In the genomic region with DNA sequence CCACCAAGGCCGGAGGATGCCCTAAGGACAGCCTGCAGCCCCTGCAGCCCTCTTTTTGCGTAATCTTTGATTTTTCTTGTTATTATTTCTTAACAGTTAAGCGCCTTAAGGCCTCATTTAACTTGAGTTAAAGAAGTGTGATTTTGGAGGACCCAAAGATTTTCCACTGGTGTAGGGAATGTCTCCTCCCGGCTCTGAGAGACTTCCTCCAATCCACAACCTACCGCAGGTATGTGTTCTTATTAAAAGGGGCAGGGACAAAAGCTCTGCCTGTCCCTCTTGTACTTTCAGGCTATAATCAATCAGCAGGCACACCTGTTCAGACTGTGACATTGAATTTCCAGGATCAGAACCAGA, we compare ENCODE assay signal across 14 cellular contexts.
A peak's percentile ranks its signal among the peaks of the same experiment; 100 is the strongest.
DNase-seq lines count a peak whose midpoint lies in the region; ATAC-seq and TF ChIP-seq lines count a peak whose summit lies in the region.
"Had no signal": no experiment of that assay in that cellular context is flagged by ENCODE, and none has a peak within 500 bp of the region (broad histone marks: within the 10 kb centered on the region; RNA-seq: fewer than 3 reads in every experiment).

No MANE protein-coding gene starts in this region.

- H3K27ac Mint-ChIP-seq in HFFc6: peak overlapping the region; percentile 53; the same call in 1 of the 2 replicates
- no peak overlapping the region for H3K27ac Mint-ChIP-seq in activated naive CD4-positive, alpha-beta T cell treated with anti-CD3 and anti-CD28 coated beads, Interleukin-2, amount 50 U/mL, for 72 hours
- H3K27ac Mint-ChIP-seq: activated B cell treated with CpG ODN at 0.5 μM for 24 hours; memory B cell; stimulated activated naive CD8-positive, alpha-beta T cell treated with anti-CD3 and anti-CD28 coated beads, Interleukin-15, Interleukin-2, amounts not matched to agents 100 ng/mL and 50 ng/mL, for 24 hours had no signal

- H3K4me1 ChIP-seq in liver (ENCODE audit: control insufficient read depth in 4 of 4, insufficient read depth in 4 of 4, low read length in 3 of 4) (peaks cover 4 to 23% (median 18%) of the 10 kb centered on the region in 4 donors), stomach smooth muscle (ENCODE audit: control insufficient read depth, insufficient read depth, low read length) (peaks cover 32% of the 10 kb centered on the region)

- H3K4me1 Mint-ChIP-seq in HFFc6 (ENCODE audit: low read depth): peaks cover 65% of the 10 kb centered on the region

- TF ChIP-seq RAD21 in liver (IDR thresholded peaks at IDR 0.05): no peak

- H3K4me3 ChIP-seq in liver (ENCODE audit: low read depth in 1 of 3, low read length in 3 of 3) (no peak overlapping the region), stomach smooth muscle (ENCODE audit: low read length in 2 of 2) (no peak overlapping the region)

- TF ChIP-seq CTCF in HFFc6 (IDR thresholded peaks at IDR 0.05) (peak; percentile 60), RWPE1 (conservative IDR thresholded peaks at IDR 0.05; ENCODE audit: low read depth) (0 out of 2 replicates have a peak, but pooled peaks have one; percentile 23), liver (IDR thresholded peaks at IDR 0.05; ENCODE audit: low read depth, low read length, missing input control) (no peak)

- ATAC-seq in activated naive CD4-positive, alpha-beta T cell treated with anti-CD3 and anti-CD28 coated beads, Interleukin-2, amount 50 U/mL, for 72 hours: no peak
- ATAC-seq in GM19023 (IDR thresholded peaks at IDR 0.05; ENCODE audit: unreplicated experiment) (no peak), HG03460 (IDR thresholded peaks at IDR 0.05; ENCODE audit: unreplicated experiment) (no peak)

- H3K27ac ChIP-seq in RWPE1 (peak overlapping the region; percentile 75), liver (ENCODE audit: low read depth in 1 of 2, low read length in 2 of 2) (no peak overlapping the region), stomach smooth muscle (ENCODE audit: low read length) (peak overlapping the region; percentile 41)

- H3K36me3 ChIP-seq in liver (ENCODE audit: control insufficient read depth in 4 of 4, insufficient read depth in 3 of 4, low read depth in 1 of 4, low read length in 3 of 4): no peaks in the 10 kb centered on the region
- no peaks in the 10 kb centered on the region for H3K36me3 ChIP-seq in stomach smooth muscle (ENCODE audit: control insufficient read depth in 2 of 2, insufficient read depth in 2 of 2, low read length in 2 of 2)

- H3K9me3 Mint-ChIP-seq in HFFc6: no peaks in the 10 kb centered on the region
- H3K9me3 Mint-ChIP-seq in activated naive CD4-positive, alpha-beta T cell treated with anti-CD3 and anti-CD28 coated beads, Interleukin-2, amount 50 U/mL, for 72 hours: no peaks in the 10 kb centered on the region
- H3K9me3 Mint-ChIP-seq: activated B cell treated with CpG ODN at 0.5 μM for 24 hours; memory B cell; naive thymus-derived CD8-positive, alpha-beta T cell; stimulated activated naive CD8-positive, alpha-beta T cell treated with anti-CD3 and anti-CD28 coated beads, Interleukin-15, Interleukin-2, amounts not matched to agents 100 ng/mL and 50 ng/mL, for 24 hours had no signal

- no peaks in the 10 kb centered on the region for H3K9me3 ChIP-seq in liver (ENCODE audit: control insufficient read depth in 4 of 4, low read length in 3 of 4)
- no peaks in the 10 kb centered on the region for H3K9me3 ChIP-seq in stomach smooth muscle (ENCODE audit: control insufficient read depth in 2 of 2, low read length in 2 of 2)
- H3K9me3 ChIP-seq: Caco-2 had no signal

- H3K36me3 Mint-ChIP-seq in HFFc6 (ENCODE audit: low read depth): peaks cover 5% of the 10 kb centered on the region
- no peaks in the 10 kb centered on the region for H3K36me3 Mint-ChIP-seq in activated naive CD4-positive, alpha-beta T cell treated with anti-CD3 and anti-CD28 coated beads, Interleukin-2, amount 50 U/mL, for 72 hours
- H3K36me3 Mint-ChIP-seq: naive thymus-derived CD8-positive, alpha-beta T cell had no signal

- POLR2A ChIA-PET in RWPE1 (lab: Yijun Ruan, JAX; ENCODE audit: low non-redundant PET): no interaction called here

- H3K4me3 Mint-ChIP-seq in HFFc6: no peak overlapping the region
- H3K4me3 Mint-ChIP-seq: activated B cell treated with CpG ODN at 0.5 μM for 24 hours; memory B cell; naive thymus-derived CD8-positive, alpha-beta T cell; stimulated activated naive CD8-positive, alpha-beta T cell treated with anti-CD3 and anti-CD28 coated beads, Interleukin-15, Interleukin-2, amounts not matched to agents 100 ng/mL and 50 ng/mL, for 24 hours had no signal

- no peak overlapping the region for H3K9ac ChIP-seq in liver (ENCODE audit: low read depth in 1 of 2, low read length in 2 of 2)
- H3K9ac ChIP-seq in stomach smooth muscle (ENCODE audit: low read length in 2 of 2): no peak overlapping the region

- H3K27me3 ChIP-seq in liver (ENCODE audit: control insufficient read depth in 4 of 4, insufficient read depth in 4 of 4, low read length in 3 of 4) (no peaks in the 10 kb centered on the region), stomach smooth muscle (ENCODE audit: control insufficient read depth in 1 of 2, insufficient read depth in 2 of 2, low read length in 2 of 2) (no peaks in the 10 kb centered on the region)

- 49% methylated on average over 5 of the region's 5 CpGs for WGBS in liver

- DNase-seq in HFFc6 (no peak), RWPE1 (ENCODE audit: low spot score) (no peak), DMS153 (lab: John Stamatoyannopoulos, UW) (no peak)
- no peak for DNase-seq in activated naive CD4-positive, alpha-beta T cell treated with anti-CD3 and anti-CD28 coated beads, Interleukin-2, amount 50 U/mL, for 72 hours (ENCODE audit: low spot score in 2 of 2)
- DNase-seq: activated gamma-delta T cell had no signal

- H3K27me3 Mint-ChIP-seq in HFFc6 (ENCODE audit: insufficient read depth): peaks cover under 1% of the 10 kb centered on the region
- H3K27me3 Mint-ChIP-seq: activated B cell treated with CpG ODN at 0.5 μM for 24 hours; memory B cell; naive thymus-derived CD8-positive, alpha-beta T cell; stimulated activated naive CD8-positive, alpha-beta T cell treated with anti-CD3 and anti-CD28 coated beads, Interleukin-15, Interleukin-2, amounts not matched to agents 100 ng/mL and 50 ng/mL, for 24 hours had no signal

- CTCF ChIA-PET in RWPE1 (lab: Yijun Ruan, JAX): interaction anchor here (0.6 to 1.5 kb wide), 4 partner anchors 11 to 747 kb away, joined by 3 to 7 read pairs (median 4); no protein-coding TSS in a partner anchor

TF ChIP-seq in liver, 16 proteins besides CTCF, POLR2A, EP300 and RAD21:
- TF ChIP-seq GABPA (IDR thresholded peaks at IDR 0.05 in 1 of 2, conservative IDR thresholded peaks at IDR 0.05 in 1 of 2): no peak
- TF ChIP-seq, protein P1, sequence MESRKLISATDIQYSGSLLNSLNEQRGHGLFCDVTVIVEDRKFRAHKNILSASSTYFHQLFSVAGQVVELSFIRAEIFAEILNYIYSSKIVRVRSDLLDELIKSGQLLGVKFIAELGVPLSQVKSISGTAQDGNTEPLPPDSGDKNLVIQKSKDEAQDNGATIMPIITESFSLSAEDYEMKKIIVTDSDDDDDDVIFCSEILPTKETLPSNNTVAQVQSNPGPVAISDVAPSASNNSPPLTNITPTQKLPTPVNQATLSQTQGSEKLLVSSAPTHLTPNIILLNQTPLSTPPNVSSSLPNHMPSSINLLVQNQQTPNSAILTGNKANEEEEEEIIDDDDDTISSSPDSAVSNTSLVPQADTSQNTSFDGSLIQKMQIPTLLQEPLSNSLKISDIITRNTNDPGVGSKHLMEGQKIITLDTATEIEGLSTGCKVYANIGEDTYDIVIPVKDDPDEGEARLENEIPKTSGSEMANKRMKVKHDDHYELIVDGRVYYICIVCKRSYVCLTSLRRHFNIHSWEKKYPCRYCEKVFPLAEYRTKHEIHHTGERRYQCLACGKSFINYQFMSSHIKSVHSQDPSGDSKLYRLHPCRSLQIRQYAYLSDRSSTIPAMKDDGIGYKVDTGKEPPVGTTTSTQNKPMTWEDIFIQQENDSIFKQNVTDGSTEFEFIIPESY (IDR thresholded peaks at IDR 0.05): no peak
- TF ChIP-seq, protein P2, sequence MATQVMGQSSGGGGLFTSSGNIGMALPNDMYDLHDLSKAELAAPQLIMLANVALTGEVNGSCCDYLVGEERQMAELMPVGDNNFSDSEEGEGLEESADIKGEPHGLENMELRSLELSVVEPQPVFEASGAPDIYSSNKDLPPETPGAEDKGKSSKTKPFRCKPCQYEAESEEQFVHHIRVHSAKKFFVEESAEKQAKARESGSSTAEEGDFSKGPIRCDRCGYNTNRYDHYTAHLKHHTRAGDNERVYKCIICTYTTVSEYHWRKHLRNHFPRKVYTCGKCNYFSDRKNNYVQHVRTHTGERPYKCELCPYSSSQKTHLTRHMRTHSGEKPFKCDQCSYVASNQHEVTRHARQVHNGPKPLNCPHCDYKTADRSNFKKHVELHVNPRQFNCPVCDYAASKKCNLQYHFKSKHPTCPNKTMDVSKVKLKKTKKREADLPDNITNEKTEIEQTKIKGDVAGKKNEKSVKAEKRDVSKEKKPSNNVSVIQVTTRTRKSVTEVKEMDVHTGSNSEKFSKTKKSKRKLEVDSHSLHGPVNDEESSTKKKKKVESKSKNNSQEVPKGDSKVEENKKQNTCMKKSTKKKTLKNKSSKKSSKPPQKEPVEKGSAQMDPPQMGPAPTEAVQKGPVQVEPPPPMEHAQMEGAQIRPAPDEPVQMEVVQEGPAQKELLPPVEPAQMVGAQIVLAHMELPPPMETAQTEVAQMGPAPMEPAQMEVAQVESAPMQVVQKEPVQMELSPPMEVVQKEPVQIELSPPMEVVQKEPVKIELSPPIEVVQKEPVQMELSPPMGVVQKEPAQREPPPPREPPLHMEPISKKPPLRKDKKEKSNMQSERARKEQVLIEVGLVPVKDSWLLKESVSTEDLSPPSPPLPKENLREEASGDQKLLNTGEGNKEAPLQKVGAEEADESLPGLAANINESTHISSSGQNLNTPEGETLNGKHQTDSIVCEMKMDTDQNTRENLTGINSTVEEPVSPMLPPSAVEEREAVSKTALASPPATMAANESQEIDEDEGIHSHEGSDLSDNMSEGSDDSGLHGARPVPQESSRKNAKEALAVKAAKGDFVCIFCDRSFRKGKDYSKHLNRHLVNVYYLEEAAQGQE (IDR thresholded peaks at IDR 0.05): no peak
- peak; percentile 3 for TF ChIP-seq NR2F2 (IDR thresholded peaks at IDR 0.05)
- TF ChIP-seq HNF4A (conservative IDR thresholded peaks at IDR 0.05): no peak

Comparison
In these comparisons a context has a peak if more than half of its experiments do, and no peak if none do; other contexts are left out.
1. H3K27ac ChIP-seq: peak in RWPE1 (single experiment) and stomach smooth muscle (single experiment); none in liver (0 of 2).